1 cellular context compared by ENCODE assay signal in the genomic region with DNA sequence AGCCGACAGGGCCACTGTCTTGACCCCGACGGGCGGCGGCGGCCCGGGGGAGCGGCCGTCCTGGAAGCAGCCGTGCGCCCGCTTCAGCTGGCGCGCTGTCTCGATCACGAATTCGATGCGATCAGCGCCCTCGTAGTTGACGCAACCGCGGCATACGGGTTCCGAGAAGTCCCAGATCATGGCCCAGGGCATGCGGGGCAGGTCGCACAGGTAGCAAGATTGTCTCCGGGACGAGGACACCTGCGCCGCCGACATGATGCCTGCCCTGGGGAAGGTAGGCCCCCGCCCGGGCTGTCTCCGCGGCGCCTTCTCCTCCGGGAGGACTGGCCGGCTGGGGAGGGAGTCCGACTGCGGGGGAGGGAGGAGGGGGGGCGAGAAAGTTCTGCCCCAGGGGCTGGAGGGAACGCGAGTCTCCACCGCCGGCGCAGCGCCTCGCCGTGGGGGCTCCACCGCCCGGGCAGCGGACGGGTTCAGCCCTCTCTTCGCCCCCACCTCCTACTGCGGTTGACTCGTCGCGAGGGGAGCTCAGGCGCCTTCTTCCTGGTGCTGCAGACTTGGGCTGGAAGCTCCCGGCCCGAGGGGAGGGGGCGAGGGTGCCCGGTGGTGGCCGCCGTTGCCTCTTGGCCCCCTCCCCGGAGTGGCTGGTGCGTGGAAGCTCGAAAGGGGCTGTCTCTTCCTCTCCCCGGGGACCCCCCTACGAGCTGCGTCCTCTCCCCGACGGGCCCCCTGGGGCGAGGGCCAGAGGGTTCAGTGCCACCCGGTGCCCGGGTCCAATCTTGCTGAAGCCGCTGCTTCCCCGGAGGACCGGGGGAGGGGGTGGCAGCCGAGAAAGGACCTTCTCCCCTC.
TF ChIP-seq lines count a peak whose summit lies in the region.

No MANE protein-coding gene starts in this region.

TF ChIP-seq in WTC11, 78 proteins besides CTCF, POLR2A, EP300 and RAD21 (continued from another document and continues in another):
- TF ChIP-seq, protein P1, sequence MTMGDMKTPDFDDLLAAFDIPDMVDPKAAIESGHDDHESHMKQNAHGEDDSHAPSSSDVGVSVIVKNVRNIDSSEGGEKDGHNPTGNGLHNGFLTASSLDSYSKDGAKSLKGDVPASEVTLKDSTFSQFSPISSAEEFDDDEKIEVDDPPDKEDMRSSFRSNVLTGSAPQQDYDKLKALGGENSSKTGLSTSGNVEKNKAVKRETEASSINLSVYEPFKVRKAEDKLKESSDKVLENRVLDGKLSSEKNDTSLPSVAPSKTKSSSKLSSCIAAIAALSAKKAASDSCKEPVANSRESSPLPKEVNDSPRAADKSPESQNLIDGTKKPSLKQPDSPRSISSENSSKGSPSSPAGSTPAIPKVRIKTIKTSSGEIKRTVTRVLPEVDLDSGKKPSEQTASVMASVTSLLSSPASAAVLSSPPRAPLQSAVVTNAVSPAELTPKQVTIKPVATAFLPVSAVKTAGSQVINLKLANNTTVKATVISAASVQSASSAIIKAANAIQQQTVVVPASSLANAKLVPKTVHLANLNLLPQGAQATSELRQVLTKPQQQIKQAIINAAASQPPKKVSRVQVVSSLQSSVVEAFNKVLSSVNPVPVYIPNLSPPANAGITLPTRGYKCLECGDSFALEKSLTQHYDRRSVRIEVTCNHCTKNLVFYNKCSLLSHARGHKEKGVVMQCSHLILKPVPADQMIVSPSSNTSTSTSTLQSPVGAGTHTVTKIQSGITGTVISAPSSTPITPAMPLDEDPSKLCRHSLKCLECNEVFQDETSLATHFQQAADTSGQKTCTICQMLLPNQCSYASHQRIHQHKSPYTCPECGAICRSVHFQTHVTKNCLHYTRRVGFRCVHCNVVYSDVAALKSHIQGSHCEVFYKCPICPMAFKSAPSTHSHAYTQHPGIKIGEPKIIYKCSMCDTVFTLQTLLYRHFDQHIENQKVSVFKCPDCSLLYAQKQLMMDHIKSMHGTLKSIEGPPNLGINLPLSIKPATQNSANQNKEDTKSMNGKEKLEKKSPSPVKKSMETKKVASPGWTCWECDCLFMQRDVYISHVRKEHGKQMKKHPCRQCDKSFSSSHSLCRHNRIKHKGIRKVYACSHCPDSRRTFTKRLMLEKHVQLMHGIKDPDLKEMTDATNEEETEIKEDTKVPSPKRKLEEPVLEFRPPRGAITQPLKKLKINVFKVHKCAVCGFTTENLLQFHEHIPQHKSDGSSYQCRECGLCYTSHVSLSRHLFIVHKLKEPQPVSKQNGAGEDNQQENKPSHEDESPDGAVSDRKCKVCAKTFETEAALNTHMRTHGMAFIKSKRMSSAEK (CRISPR knock-in tag; IDR thresholded peaks at IDR 0.05; ENCODE audit: borderline replicate concordance): no peak
- TF ChIP-seq ZNF232 (CRISPR knock-in tag; IDR thresholded peaks at IDR 0.05): no peak
- TF ChIP-seq, protein P2, sequence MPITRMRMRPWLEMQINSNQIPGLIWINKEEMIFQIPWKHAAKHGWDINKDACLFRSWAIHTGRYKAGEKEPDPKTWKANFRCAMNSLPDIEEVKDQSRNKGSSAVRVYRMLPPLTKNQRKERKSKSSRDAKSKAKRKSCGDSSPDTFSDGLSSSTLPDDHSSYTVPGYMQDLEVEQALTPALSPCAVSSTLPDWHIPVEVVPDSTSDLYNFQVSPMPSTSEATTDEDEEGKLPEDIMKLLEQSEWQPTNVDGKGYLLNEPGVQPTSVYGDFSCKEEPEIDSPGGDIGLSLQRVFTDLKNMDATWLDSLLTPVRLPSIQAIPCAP (CRISPR knock-in tag; IDR thresholded peaks at IDR 0.05): no peak
- TF ChIP-seq ZNF671 (CRISPR knock-in tag; IDR thresholded peaks at IDR 0.05): no peak
- no peak for TF ChIP-seq ZNF416 (CRISPR knock-in tag; IDR thresholded peaks at IDR 0.05)
- TF ChIP-seq, protein P3, sequence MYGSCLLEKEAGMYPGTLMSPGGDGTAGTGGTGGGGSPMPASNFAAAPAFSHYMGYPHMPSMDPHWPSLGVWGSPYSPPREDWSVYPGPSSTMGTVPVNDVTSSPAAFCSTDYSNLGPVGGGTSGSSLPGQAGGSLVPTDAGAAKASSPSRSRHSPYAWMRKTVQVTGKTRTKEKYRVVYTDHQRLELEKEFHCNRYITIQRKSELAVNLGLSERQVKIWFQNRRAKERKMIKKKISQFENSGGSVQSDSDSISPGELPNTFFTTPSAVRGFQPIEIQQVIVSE (CRISPR knock-in tag; IDR thresholded peaks at IDR 0.05; ENCODE audit: borderline replicate concordance): no peak
- no peak; the same call in 1 of the 2 replicates for TF ChIP-seq FOXP1 (CRISPR knock-in tag; IDR thresholded peaks at IDR 0.05; ENCODE audit: borderline replicate concordance)
- TF ChIP-seq NR2C2 (CRISPR knock-in tag; IDR thresholded peaks at IDR 0.05): no peak
- TF ChIP-seq, protein P4, sequence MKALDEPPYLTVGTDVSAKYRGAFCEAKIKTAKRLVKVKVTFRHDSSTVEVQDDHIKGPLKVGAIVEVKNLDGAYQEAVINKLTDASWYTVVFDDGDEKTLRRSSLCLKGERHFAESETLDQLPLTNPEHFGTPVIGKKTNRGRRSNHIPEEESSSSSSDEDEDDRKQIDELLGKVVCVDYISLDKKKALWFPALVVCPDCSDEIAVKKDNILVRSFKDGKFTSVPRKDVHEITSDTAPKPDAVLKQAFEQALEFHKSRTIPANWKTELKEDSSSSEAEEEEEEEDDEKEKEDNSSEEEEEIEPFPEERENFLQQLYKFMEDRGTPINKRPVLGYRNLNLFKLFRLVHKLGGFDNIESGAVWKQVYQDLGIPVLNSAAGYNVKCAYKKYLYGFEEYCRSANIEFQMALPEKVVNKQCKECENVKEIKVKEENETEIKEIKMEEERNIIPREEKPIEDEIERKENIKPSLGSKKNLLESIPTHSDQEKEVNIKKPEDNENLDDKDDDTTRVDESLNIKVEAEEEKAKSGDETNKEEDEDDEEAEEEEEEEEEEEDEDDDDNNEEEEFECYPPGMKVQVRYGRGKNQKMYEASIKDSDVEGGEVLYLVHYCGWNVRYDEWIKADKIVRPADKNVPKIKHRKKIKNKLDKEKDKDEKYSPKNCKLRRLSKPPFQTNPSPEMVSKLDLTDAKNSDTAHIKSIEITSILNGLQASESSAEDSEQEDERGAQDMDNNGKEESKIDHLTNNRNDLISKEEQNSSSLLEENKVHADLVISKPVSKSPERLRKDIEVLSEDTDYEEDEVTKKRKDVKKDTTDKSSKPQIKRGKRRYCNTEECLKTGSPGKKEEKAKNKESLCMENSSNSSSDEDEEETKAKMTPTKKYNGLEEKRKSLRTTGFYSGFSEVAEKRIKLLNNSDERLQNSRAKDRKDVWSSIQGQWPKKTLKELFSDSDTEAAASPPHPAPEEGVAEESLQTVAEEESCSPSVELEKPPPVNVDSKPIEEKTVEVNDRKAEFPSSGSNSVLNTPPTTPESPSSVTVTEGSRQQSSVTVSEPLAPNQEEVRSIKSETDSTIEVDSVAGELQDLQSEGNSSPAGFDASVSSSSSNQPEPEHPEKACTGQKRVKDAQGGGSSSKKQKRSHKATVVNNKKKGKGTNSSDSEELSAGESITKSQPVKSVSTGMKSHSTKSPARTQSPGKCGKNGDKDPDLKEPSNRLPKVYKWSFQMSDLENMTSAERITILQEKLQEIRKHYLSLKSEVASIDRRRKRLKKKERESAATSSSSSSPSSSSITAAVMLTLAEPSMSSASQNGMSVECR (CRISPR knock-in tag; IDR thresholded peaks at IDR 0.05; ENCODE audit: borderline replicate concordance): no peak
- TF ChIP-seq SOX15 (CRISPR knock-in tag; IDR thresholded peaks at IDR 0.05): no peak
- TF ChIP-seq NFYB (CRISPR knock-in tag; conservative IDR thresholded peaks at IDR 0.05; ENCODE audit: low read depth): no peak
- TF ChIP-seq, protein P5, sequence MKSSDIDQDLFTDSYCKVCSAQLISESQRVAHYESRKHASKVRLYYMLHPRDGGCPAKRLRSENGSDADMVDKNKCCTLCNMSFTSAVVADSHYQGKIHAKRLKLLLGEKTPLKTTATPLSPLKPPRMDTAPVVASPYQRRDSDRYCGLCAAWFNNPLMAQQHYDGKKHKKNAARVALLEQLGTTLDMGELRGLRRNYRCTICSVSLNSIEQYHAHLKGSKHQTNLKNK (CRISPR knock-in tag; IDR thresholded peaks at IDR 0.05): no peak
- no peak for TF ChIP-seq OVOL2 (CRISPR knock-in tag; IDR thresholded peaks at IDR 0.05; ENCODE audit: borderline replicate concordance)
- TF ChIP-seq ZBTB21 (CRISPR knock-in tag; IDR thresholded peaks at IDR 0.05; ENCODE audit: borderline replicate concordance): no peak
- 0 out of 2 replicates have a peak, but pooled peaks have one; percentile 73 for TF ChIP-seq ATF1 (CRISPR knock-in tag; IDR thresholded peaks at IDR 0.05)
- no peak for TF ChIP-seq NFE2L1 (CRISPR knock-in tag; IDR thresholded peaks at IDR 0.05)
- TF ChIP-seq, protein P6, sequence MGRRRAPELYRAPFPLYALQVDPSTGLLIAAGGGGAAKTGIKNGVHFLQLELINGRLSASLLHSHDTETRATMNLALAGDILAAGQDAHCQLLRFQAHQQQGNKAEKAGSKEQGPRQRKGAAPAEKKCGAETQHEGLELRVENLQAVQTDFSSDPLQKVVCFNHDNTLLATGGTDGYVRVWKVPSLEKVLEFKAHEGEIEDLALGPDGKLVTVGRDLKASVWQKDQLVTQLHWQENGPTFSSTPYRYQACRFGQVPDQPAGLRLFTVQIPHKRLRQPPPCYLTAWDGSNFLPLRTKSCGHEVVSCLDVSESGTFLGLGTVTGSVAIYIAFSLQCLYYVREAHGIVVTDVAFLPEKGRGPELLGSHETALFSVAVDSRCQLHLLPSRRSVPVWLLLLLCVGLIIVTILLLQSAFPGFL (CRISPR knock-in tag; IDR thresholded peaks at IDR 0.05; ENCODE audit: borderline replicate concordance): no peak
- TF ChIP-seq SMAD4 (CRISPR knock-in tag; IDR thresholded peaks at IDR 0.05): no peak
- no peak for TF ChIP-seq ZNF396 (CRISPR knock-in tag; IDR thresholded peaks at IDR 0.05; ENCODE audit: borderline replicate concordance)
- peak; percentile 58; the same call in 1 of the 2 replicates for TF ChIP-seq RELA (CRISPR knock-in tag; IDR thresholded peaks at IDR 0.05; ENCODE audit: borderline replicate concordance)
- TF ChIP-seq, protein P7, sequence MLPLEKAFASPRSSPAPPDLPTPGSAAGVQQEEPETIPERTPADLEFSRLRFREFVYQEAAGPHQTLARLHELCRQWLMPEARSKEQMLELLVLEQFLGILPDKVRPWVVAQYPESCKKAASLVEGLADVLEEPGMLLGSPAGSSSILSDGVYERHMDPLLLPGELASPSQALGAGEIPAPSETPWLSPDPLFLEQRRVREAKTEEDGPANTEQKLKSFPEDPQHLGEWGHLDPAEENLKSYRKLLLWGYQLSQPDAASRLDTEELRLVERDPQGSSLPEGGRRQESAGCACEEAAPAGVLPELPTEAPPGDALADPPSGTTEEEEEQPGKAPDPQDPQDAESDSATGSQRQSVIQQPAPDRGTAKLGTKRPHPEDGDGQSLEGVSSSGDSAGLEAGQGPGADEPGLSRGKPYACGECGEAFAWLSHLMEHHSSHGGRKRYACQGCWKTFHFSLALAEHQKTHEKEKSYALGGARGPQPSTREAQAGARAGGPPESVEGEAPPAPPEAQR (CRISPR knock-in tag; IDR thresholded peaks at IDR 0.05): no peak
- TF ChIP-seq SMAD3 (CRISPR knock-in tag; IDR thresholded peaks at IDR 0.05; ENCODE audit: borderline replicate concordance): no peak
- no peak for TF ChIP-seq CBFB (CRISPR knock-in tag; IDR thresholded peaks at IDR 0.05; ENCODE audit: low read depth)
- TF ChIP-seq, protein P8, sequence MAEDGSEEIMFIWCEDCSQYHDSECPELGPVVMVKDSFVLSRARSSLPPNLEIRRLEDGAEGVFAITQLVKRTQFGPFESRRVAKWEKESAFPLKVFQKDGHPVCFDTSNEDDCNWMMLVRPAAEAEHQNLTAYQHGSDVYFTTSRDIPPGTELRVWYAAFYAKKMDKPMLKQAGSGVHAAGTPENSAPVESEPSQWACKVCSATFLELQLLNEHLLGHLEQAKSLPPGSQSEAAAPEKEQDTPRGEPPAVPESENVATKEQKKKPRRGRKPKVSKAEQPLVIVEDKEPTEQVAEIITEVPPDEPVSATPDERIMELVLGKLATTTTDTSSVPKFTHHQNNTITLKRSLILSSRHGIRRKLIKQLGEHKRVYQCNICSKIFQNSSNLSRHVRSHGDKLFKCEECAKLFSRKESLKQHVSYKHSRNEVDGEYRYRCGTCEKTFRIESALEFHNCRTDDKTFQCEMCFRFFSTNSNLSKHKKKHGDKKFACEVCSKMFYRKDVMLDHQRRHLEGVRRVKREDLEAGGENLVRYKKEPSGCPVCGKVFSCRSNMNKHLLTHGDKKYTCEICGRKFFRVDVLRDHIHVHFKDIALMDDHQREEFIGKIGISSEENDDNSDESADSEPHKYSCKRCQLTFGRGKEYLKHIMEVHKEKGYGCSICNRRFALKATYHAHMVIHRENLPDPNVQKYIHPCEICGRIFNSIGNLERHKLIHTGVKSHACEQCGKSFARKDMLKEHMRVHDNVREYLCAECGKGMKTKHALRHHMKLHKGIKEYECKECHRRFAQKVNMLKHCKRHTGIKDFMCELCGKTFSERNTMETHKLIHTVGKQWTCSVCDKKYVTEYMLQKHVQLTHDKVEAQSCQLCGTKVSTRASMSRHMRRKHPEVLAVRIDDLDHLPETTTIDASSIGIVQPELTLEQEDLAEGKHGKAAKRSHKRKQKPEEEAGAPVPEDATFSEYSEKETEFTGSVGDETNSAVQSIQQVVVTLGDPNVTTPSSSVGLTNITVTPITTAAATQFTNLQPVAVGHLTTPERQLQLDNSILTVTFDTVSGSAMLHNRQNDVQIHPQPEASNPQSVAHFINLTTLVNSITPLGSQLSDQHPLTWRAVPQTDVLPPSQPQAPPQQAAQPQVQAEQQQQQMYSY (CRISPR knock-in tag; IDR thresholded peaks at IDR 0.05): no peak
- TF ChIP-seq, protein P9, sequence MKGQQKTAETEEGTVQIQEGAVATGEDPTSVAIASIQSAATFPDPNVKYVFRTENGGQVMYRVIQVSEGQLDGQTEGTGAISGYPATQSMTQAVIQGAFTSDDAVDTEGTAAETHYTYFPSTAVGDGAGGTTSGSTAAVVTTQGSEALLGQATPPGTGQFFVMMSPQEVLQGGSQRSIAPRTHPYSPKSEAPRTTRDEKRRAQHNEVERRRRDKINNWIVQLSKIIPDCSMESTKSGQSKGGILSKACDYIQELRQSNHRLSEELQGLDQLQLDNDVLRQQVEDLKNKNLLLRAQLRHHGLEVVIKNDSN (CRISPR knock-in tag; IDR thresholded peaks at IDR 0.05): no peak
- no peak for TF ChIP-seq ETV6 (CRISPR knock-in tag; IDR thresholded peaks at IDR 0.05)
- no peak for TF ChIP-seq GTF2I (CRISPR knock-in tag; conservative IDR thresholded peaks at IDR 0.05)
- no peak for TF ChIP-seq TEAD4 (CRISPR knock-in tag; IDR thresholded peaks at IDR 0.05)
- TF ChIP-seq, protein P10, sequence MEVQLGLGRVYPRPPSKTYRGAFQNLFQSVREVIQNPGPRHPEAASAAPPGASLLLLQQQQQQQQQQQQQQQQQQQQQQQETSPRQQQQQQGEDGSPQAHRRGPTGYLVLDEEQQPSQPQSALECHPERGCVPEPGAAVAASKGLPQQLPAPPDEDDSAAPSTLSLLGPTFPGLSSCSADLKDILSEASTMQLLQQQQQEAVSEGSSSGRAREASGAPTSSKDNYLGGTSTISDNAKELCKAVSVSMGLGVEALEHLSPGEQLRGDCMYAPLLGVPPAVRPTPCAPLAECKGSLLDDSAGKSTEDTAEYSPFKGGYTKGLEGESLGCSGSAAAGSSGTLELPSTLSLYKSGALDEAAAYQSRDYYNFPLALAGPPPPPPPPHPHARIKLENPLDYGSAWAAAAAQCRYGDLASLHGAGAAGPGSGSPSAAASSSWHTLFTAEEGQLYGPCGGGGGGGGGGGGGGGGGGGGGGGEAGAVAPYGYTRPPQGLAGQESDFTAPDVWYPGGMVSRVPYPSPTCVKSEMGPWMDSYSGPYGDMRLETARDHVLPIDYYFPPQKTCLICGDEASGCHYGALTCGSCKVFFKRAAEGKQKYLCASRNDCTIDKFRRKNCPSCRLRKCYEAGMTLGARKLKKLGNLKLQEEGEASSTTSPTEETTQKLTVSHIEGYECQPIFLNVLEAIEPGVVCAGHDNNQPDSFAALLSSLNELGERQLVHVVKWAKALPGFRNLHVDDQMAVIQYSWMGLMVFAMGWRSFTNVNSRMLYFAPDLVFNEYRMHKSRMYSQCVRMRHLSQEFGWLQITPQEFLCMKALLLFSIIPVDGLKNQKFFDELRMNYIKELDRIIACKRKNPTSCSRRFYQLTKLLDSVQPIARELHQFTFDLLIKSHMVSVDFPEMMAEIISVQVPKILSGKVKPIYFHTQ (CRISPR knock-in tag; IDR thresholded peaks at IDR 0.05): no peak
- peak; percentile 85 for TF ChIP-seq ZNF423 (CRISPR knock-in tag; IDR thresholded peaks at IDR 0.05)
